In genomic region chr12:69623970-69624369, GRCh38 we compare ENCODE assay signal across 1 cellular context.
TF ChIP-seq lines count a peak whose summit lies in the region.

No MANE protein-coding gene starts in this region.

TF ChIP-seq in K562, 482 proteins besides CTCF, POLR2A, EP300 and RAD21 (continued from another document and continues in another):
- TF ChIP-seq MGA (IDR thresholded peaks at IDR 0.05): no peak
- TF ChIP-seq ZNF644 (tag; IDR thresholded peaks at IDR 0.05; ENCODE audit: low read depth): peak; percentile 98
- no peak for TF ChIP-seq ZBTB1 (CRISPR knock-in tag; IDR thresholded peaks at IDR 0.05; ENCODE audit: borderline replicate concordance, low read depth)
- TF ChIP-seq ATF6 (CRISPR knock-in tag; IDR thresholded peaks at IDR 0.05): peak; percentile 30; the same call in 1 of the 2 replicates
- no peak for TF ChIP-seq CBX8 (IDR thresholded peaks at IDR 0.05; ENCODE audit: borderline replicate concordance, extremely low read depth, low read depth, low read length, poor library complexity, severe bottlenecking)
- TF ChIP-seq ADNP (tag; IDR thresholded peaks at IDR 0.05): no peak
- TF ChIP-seq PCBP1 (IDR thresholded peaks at IDR 0.05; ENCODE audit: low read depth, low read length, poor library complexity, severe bottlenecking): no peak
- TF ChIP-seq TSC22D4 (tag; IDR thresholded peaks at IDR 0.05): no peak
- TF ChIP-seq HCFC1 (IDR thresholded peaks at IDR 0.05; ENCODE audit: low read depth, low read length): no peak
- no peak for TF ChIP-seq CREB5 (CRISPR knock-in tag; IDR thresholded peaks at IDR 0.05)
- peak; percentile 74; the same call in 1 of the 2 replicates for TF ChIP-seq MECOM (CRISPR knock-in tag; IDR thresholded peaks at IDR 0.05)
- TF ChIP-seq ZNF41 (CRISPR knock-in tag; conservative IDR thresholded peaks at IDR 0.05): 0 out of 2 replicates have a peak, but pooled peaks have one; percentile 14
- TF ChIP-seq PRDM10 (IDR thresholded peaks at IDR 0.05; ENCODE audit: partially characterized antibody): no peak
- no peak for TF ChIP-seq U2AF1 (optimal IDR thresholded peaks at IDR 0.05; ENCODE audit: low read depth, low read length)
- TF ChIP-seq SMARCC2 (IDR thresholded peaks at IDR 0.05; ENCODE audit: low read depth): peak; percentile 90
- peak; percentile 99 for TF ChIP-seq GATA2 (CRISPR knock-in tag; IDR thresholded peaks at IDR 0.05)
- TF ChIP-seq HMG20B (CRISPR knock-in tag; IDR thresholded peaks at IDR 0.05): no peak
- TF ChIP-seq ZNF398 (CRISPR knock-in tag; IDR thresholded peaks at IDR 0.05): no peak
- no peak for TF ChIP-seq ZNF740 (CRISPR knock-in tag; IDR thresholded peaks at IDR 0.05)
- no peak for TF ChIP-seq ZNF740 (tag; IDR thresholded peaks at IDR 0.05)
- peak; percentile 100 for TF ChIP-seq NFIC (IDR thresholded peaks at IDR 0.05)
- TF ChIP-seq ZNF830 (CRISPR knock-in tag; IDR thresholded peaks at IDR 0.05): no peak
- no peak for TF ChIP-seq YBX1 (IDR thresholded peaks at IDR 0.05)
- peak; percentile 76; the same call in 1 of the 2 replicates for TF ChIP-seq HMBOX1 (IDR thresholded peaks at IDR 0.05)
- no peak for TF ChIP-seq ZHX1 (conservative IDR thresholded peaks at IDR 0.05; ENCODE audit: low read length)
- no peak for TF ChIP-seq HNRNPK (IDR thresholded peaks at IDR 0.05; ENCODE audit: low read depth, low read length, poor library complexity, severe bottlenecking)
- TF ChIP-seq ZNF79 (CRISPR knock-in tag; IDR thresholded peaks at IDR 0.05; ENCODE audit: low read depth): no peak
- TF ChIP-seq KLF13 (tag; IDR thresholded peaks at IDR 0.05; ENCODE audit: borderline replicate concordance, low read depth): no peak
- peak; percentile 90 for TF ChIP-seq ZNF274 (IDR thresholded peaks at IDR 0.05; ENCODE audit: borderline replicate concordance, low read depth, low read length)
- TF ChIP-seq RBM22 (IDR thresholded peaks at IDR 0.05; ENCODE audit: low read depth, low read length, poor library complexity, severe bottlenecking): no peak
